Comparison of ENCODE assay signal across 9 cellular contexts in genomic region chr4:10403633-10404445, GRCh38. TPM values are rescaled to one million over a fixed set of nuclear protein-coding genes. Genes with fewer than 3 reads are reported as not detected.
A peak's percentile ranks its signal among the peaks of the same experiment; 100 is the strongest.
DNase-seq lines count a peak whose midpoint lies in the region; ATAC-seq and TF ChIP-seq lines count a peak whose summit lies in the region.
"Had no signal": no experiment of that assay in that cellular context is flagged by ENCODE, and none has a peak within 500 bp of the region (broad histone marks: within the 10 kb centered on the region; RNA-seq: fewer than 3 reads in every experiment).

No MANE protein-coding gene starts in this region.

- intact Hi-C loops in left cardiac atrium (cut with DNase I), result loop anchor here (2.0 to 10.0 kb wide), 3 partner anchors 141 to 242 kb away; no protein-coding TSS in a partner anchor

- H3K36me3 Mint-ChIP-seq in T-helper 17 cell (ENCODE audit: low read depth), result no peaks in the 10 kb centered on the region
- H3K36me3 Mint-ChIP-seq in T-helper 2 cell treated with Interferon-gamma antibody and Interleukin-4, amounts not matched to agents 5 μg/mL and 100 μg/mL, for 36 hours (ENCODE audit: low read depth), result no peaks in the 10 kb centered on the region

- no peaks in the 10 kb centered on the region for H3K9me3 Mint-ChIP-seq in T-helper 2 cell treated with Interferon-gamma antibody and Interleukin-4, amounts not matched to agents 5 μg/mL and 100 μg/mL, for 36 hours
- H3K9me3 Mint-ChIP-seq: naive B cell had no signal

- H3K9ac ChIP-seq in smooth muscle cell (ENCODE audit: low read depth), result no peak overlapping the region

- TF ChIP-seq CTCF in smooth muscle cell (IDR thresholded peaks at IDR 0.05; ENCODE audit: borderline replicate concordance, insufficient read depth, poor library complexity, severe bottlenecking) (peak; percentile 61), omental fat pad (IDR thresholded peaks at IDR 0.05) (no peak)

- TF ChIP-seq RAD21 in Ishikawa (IDR thresholded peaks at IDR 0.05; ENCODE audit: low read depth), result peak; percentile 53

- no peak overlapping the region for H3K4me3 Mint-ChIP-seq in T-helper 17 cell
- H3K4me3 Mint-ChIP-seq in T-helper 2 cell treated with Interferon-gamma antibody and Interleukin-4, amounts not matched to agents 5 μg/mL and 100 μg/mL, for 36 hours, result no peak overlapping the region
- H3K4me3 Mint-ChIP-seq: naive B cell had no signal

- H3K79me2 ChIP-seq in smooth muscle cell (ENCODE audit: low read depth), result no peaks in the 10 kb centered on the region

- no peaks in the 10 kb centered on the region for H3K36me3 ChIP-seq in smooth muscle cell (ENCODE audit: low read depth)

- H2AFZ ChIP-seq in smooth muscle cell (ENCODE audit: low read depth), result no peak overlapping the region

- no peaks in the 10 kb centered on the region for H3K4me1 Mint-ChIP-seq in T-helper 17 cell
- no peaks in the 10 kb centered on the region for H3K4me1 Mint-ChIP-seq in T-helper 2 cell treated with Interferon-gamma antibody and Interleukin-4, amounts not matched to agents 5 μg/mL and 100 μg/mL, for 36 hours (ENCODE audit: low read depth)
- H3K4me1 Mint-ChIP-seq: naive B cell had no signal

- no peak for TF ChIP-seq EP300 in Ishikawa (IDR thresholded peaks at IDR 0.05; ENCODE audit: borderline replicate concordance)

- peak; percentile 44 for DNase-seq in DMS53 treated with DMSO at 0.1 percent for 48 hours (lab: John Stamatoyannopoulos, UW; ENCODE audit: unreplicated experiment)
- DNase-seq in T-helper 17 cell, result no peak
- DNase-seq in left cardiac atrium, result no peak
- DNase-seq in smooth muscle cell (lab: John Stamatoyannopoulos, UW; ENCODE audit: unreplicated experiment), result no peak
- DNase-seq in T-helper 2 cell treated with Interferon-gamma antibody and Interleukin-4, amounts not matched to agents 5 μg/mL and 100 μg/mL, for 36 hours (ENCODE audit: low spot score), result no peak
- no peak for DNase-seq in omental fat pad (ENCODE audit: low spot score)
- no peak for DNase-seq in OCI-M2 (lab: John Stamatoyannopoulos, UW; ENCODE audit: unreplicated experiment)
- DNase-seq: naive B cell had no signal

- H3F3A ChIP-seq in smooth muscle cell (ENCODE audit: low read depth), result no peaks in the 10 kb centered on the region

- no peak for ATAC-seq in T-helper 17 cell
- peak; percentile 56 to 57 for ATAC-seq in left cardiac atrium
- ATAC-seq in omental fat pad (ENCODE audit: low FRiP score), result no peak

- H3K4me1 ChIP-seq in smooth muscle cell (ENCODE audit: low read depth), result no peaks in the 10 kb centered on the region

- H3K4me2 ChIP-seq in smooth muscle cell, result no peak overlapping the region

- WGBS in smooth muscle cell (ENCODE audit: low lambda C conversion rate), result 73% methylated on average over 6 of the region's 6 CpGs

- peaks cover 21% of the 10 kb centered on the region for H3K27me3 Mint-ChIP-seq in T-helper 17 cell
- no peaks in the 10 kb centered on the region for H3K27me3 Mint-ChIP-seq in T-helper 2 cell treated with Interferon-gamma antibody and Interleukin-4, amounts not matched to agents 5 μg/mL and 100 μg/mL, for 36 hours (ENCODE audit: low read depth)

- H3K9me3 ChIP-seq in T-helper 17 cell (ENCODE audit: control insufficient read depth, low read length, poor library complexity, severe bottlenecking) (no peaks in the 10 kb centered on the region), smooth muscle cell (replicated peaks; ENCODE audit: low read depth) (no peaks in the 10 kb centered on the region)

- no peak overlapping the region for H3K4me3 ChIP-seq in smooth muscle cell

- H3K27ac ChIP-seq in smooth muscle cell (ENCODE audit: low read depth), result no peak overlapping the region

- peak overlapping the region; percentile 56 for H3K27ac Mint-ChIP-seq in T-helper 17 cell
- no peak overlapping the region for H3K27ac Mint-ChIP-seq in T-helper 2 cell treated with Interferon-gamma antibody and Interleukin-4, amounts not matched to agents 5 μg/mL and 100 μg/mL, for 36 hours

- no peaks in the 10 kb centered on the region for H4K20me1 ChIP-seq in smooth muscle cell (ENCODE audit: low read depth)

- no peaks in the 10 kb centered on the region for H3K27me3 ChIP-seq in smooth muscle cell (ENCODE audit: low read depth)

TF ChIP-seq in Ishikawa, 13 proteins besides CTCF, POLR2A, EP300 and RAD21:
- TF ChIP-seq NFIC (IDR thresholded peaks at IDR 0.05) (no peak), TCF12 (IDR thresholded peaks at IDR 0.05; ENCODE audit: low read depth) (no peak), USF1 (IDR thresholded peaks at IDR 0.05) (no peak), REST (IDR thresholded peaks at IDR 0.05; ENCODE audit: low read depth) (no peak), FOXM1 (IDR thresholded peaks at IDR 0.05; ENCODE audit: borderline replicate concordance, low read depth) (no peak), CEBPB (IDR thresholded peaks at IDR 0.05) (no peak)
TF ChIP-seq in Ishikawa: peak in this region for 0.

RNA-seq across cellular contexts. Expression of gene ZNF518B, which starts 53.4 kb away (rescaled TPM):
- total RNA-seq in T-helper 17 cell, result 10 to 100 TPM; 16.2 to 24.2 TPM
- total RNA-seq in left cardiac atrium, result 10 to 100 TPM; 24.2 to 29.7 TPM
- 81.3 and 119 TPM in 2 replicates for total RNA-seq in smooth muscle cell
- polyA plus RNA-seq in smooth muscle cell, result 9.9 and 14.1 TPM in 2 replicates
- total RNA-seq in omental fat pad, result 10 to 100 TPM; 14.4 to 34.2 (median 22.6) TPM

Comparison
In these comparisons a context has a peak if more than half of its experiments do, and no peak if none do; other contexts are left out.
1. ATAC-seq: peak in left cardiac atrium (2 of 2); none in T-helper 17 cell (single experiment) and omental fat pad (single experiment).